In the genomic region with DNA sequence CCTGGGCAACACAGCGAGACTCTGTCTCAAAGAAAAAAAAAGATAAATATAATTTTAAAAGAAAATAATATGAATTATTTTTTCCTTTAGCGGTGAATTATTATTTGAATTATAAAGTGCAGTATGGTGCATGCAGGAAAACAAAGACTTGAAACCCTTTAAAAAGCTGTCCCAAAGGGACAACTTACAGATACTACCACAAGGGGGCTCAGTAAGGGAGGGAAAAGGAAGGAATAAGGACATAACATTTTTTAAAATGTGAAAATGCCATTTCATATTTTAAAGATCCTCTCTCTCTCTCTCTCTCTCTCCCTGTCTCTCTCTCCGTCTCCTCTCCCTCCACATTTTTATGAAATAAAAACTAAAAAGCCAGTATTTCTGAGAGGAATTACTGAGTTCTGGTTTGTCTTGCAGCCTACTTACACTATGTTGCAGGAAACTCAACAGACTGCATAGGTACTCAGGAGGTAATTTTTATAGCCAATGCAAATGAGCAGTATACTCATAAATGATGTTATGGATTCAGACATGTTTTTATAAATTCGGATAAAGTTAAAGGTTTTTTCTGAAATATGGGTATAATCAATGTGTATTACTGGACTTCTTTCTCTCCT, we compare ENCODE assay signal across 8 cellular contexts.
DNase-seq lines count a peak whose midpoint lies in the region; ATAC-seq, FAIRE-seq and TF ChIP-seq lines count a peak whose summit lies in the region.

No MANE protein-coding gene starts in this region.

- H3K36me3 ChIP-seq in RWPE2 (ENCODE audit: low read depth) = no peaks in the 10 kb centered on the region
- no peaks in the 10 kb centered on the region for H3K36me3 ChIP-seq in upper lobe of right lung

- no peak overlapping the region for H3K27ac ChIP-seq in RWPE2 (ENCODE audit: poor library complexity, severe bottlenecking)
- no peak overlapping the region for H3K27ac ChIP-seq in upper lobe of right lung

- H3K9me3 ChIP-seq in RWPE2 (ENCODE audit: severe bottlenecking) = no peaks in the 10 kb centered on the region
- H3K9me3 ChIP-seq in upper lobe of right lung = no peaks in the 10 kb centered on the region

- peak; percentile 50 for TF ChIP-seq CTCF in GM12873 (IDR thresholded peaks at IDR 0.05; ENCODE audit: insufficient read depth, low read depth, low read length, missing control alignments)
- TF ChIP-seq CTCF in RWPE2 (IDR thresholded peaks at IDR 0.05; ENCODE audit: poor library complexity, severe bottlenecking) = peak; percentile 83
- peak; percentile 81 for TF ChIP-seq CTCF in fibroblast of villous mesenchyme (IDR thresholded peaks at IDR 0.05; ENCODE audit: insufficient read depth, low read depth, low read length)
- TF ChIP-seq CTCF in upper lobe of right lung (IDR thresholded peaks at IDR 0.05) = peak; percentile 54

- H3K27me3 ChIP-seq in RWPE2 (ENCODE audit: insufficient read depth, poor library complexity, severe bottlenecking) (no peaks in the 10 kb centered on the region), upper lobe of right lung (no peaks in the 10 kb centered on the region)

- no peak overlapping the region for H3K4me3 ChIP-seq in RWPE2 (ENCODE audit: severe bottlenecking)
- H3K4me3 ChIP-seq in fibroblast of villous mesenchyme (ENCODE audit: low read depth, low read length) = no peak overlapping the region
- no peak overlapping the region for H3K4me3 ChIP-seq in upper lobe of right lung

- DNase-seq in RWPE2 (ENCODE audit: low spot score) = no peak
- peak; percentile 56 for DNase-seq in fibroblast of villous mesenchyme (ENCODE audit: low read depth)
- DNase-seq in upper lobe of right lung = no peak
- DNase-seq in activated naive CD4-positive, alpha-beta T cell treated with anti-CD3 and anti-CD28 coated beads, Interleukin-2, amount 50 U/mL, for 16 hours = no peak
- DNase-seq in activated T-cell treated with anti-CD3 and anti-CD28 coated beads, Interleukin-2, amount 50 U/mL, for 1 hour = no peak

- FAIRE-seq in A204.1 (lab: Jason Lieb, UNC) = peak; percentile 82

- no peaks in the 10 kb centered on the region for H3K4me1 ChIP-seq in RWPE2 (ENCODE audit: insufficient read depth, poor library complexity, severe bottlenecking)
- H3K4me1 ChIP-seq in upper lobe of right lung = no peaks in the 10 kb centered on the region

- peak; percentile 41 for ATAC-seq in HG03469 (IDR thresholded peaks at IDR 0.05; ENCODE audit: unreplicated experiment)
- ATAC-seq in RWPE2 (ENCODE audit: low read depth) = peak; percentile 41; the same call in 1 of the 3 replicates
- peak; percentile 44 for ATAC-seq in upper lobe of right lung

- intact Hi-C loops in upper lobe of right lung (cut with DNase I) = no loop called here
